13 cellular contexts compared by ENCODE assay signal in the genomic region with DNA sequence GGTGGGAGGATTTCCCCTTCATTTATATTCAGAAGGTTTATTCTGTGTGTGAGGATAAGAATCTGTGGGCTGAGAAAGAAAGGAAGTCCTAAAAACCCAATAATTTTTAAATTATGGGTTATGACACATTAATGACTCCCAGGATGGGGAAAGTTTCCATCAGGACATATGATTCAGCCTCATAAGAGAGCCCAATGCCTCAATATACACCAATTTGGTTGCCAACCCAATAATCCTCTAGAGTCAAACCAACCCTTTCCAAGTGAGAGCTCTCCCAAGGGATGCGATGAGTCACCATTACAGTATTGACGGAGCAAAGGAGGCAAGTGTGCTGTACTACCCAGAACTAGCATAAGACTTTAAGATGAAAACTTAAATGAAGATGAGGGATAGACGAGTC.
DNase-seq lines count a peak whose midpoint lies in the region; ATAC-seq, FAIRE-seq and TF ChIP-seq lines count a peak whose summit lies in the region.
"Had no signal": no experiment of that assay in that cellular context is flagged by ENCODE, and none has a peak within 500 bp of the region (broad histone marks: within the 10 kb centered on the region; RNA-seq: fewer than 3 reads in every experiment).

No MANE protein-coding gene starts in this region.

- peaks cover 41% of the 10 kb centered on the region for H3K4me1 Mint-ChIP-seq in astrocyte (ENCODE audit: low read depth, unreplicated experiment)
- H3K4me1 Mint-ChIP-seq in type B pancreatic cell (ENCODE audit: unreplicated experiment), result peaks cover 34% of the 10 kb centered on the region

- H4K20me1 ChIP-seq in astrocyte (ENCODE audit: insufficient read depth, low read length) (no peaks in the 10 kb centered on the region), keratinocyte (ENCODE audit: control insufficient read depth, extremely low read depth, insufficient read depth, low read length) (no peaks in the 10 kb centered on the region), OCI-LY7 (ENCODE audit: insufficient read depth, low read length) (no peaks in the 10 kb centered on the region)

- H3K36me3 Mint-ChIP-seq in astrocyte (ENCODE audit: low read depth, unreplicated experiment) (peaks cover 2% of the 10 kb centered on the region), type B pancreatic cell (no peaks in the 10 kb centered on the region)

- H3K79me2 ChIP-seq in astrocyte (ENCODE audit: insufficient read depth, low read length) (no peaks in the 10 kb centered on the region), keratinocyte (ENCODE audit: control insufficient read depth, insufficient read depth, low read length) (no peaks in the 10 kb centered on the region), OCI-LY7 (ENCODE audit: insufficient read depth, low read depth, low read length) (no peaks in the 10 kb centered on the region)

- CTCF ChIA-PET in OCI-LY7 (lab: Charles Lee; ENCODE audit: unreplicated experiment), result no interaction called here

- no TSS peak for BruUV-seq in OCI-LY7 (replicated peaks; lab: Mats Ljungman, UMichigan)

- intact Hi-C loops in OCI-LY7 (cut with micrococcal nuclease; ENCODE audit: unreplicated experiment), result loop anchor here (5.0 kb wide), 3 partner anchors 83 to 603 kb away; partner anchors contain the start of gene FOXO1

- no peak overlapping the region for H2AFZ ChIP-seq in astrocyte (ENCODE audit: low read depth, low read length)
- no peak overlapping the region for H2AFZ ChIP-seq in keratinocyte (ENCODE audit: control insufficient read depth, low read length)
- H2AFZ ChIP-seq in OCI-LY7 (ENCODE audit: low read length), result no peak overlapping the region

- H3K27ac Mint-ChIP-seq in astrocyte (ENCODE audit: unreplicated experiment) (peak overlapping the region; percentile 75), type B pancreatic cell (no peak overlapping the region)
- H3K27ac Mint-ChIP-seq: CD4-positive, alpha-beta T cell had no signal

- ATAC-seq in GM19452 (IDR thresholded peaks at IDR 0.05; ENCODE audit: unreplicated experiment), result no peak
- ATAC-seq: activated CD4-positive, CD25-positive, alpha-beta regulatory T cell treated with anti-CD3 and anti-CD28 coated beads, Interleukin-2, amount 50 U/mL, for 24 hours had no signal

- H3K4me1 ChIP-seq in astrocyte (ENCODE audit: insufficient read depth, low read length) (peaks cover 23% of the 10 kb centered on the region), keratinocyte (ENCODE audit: control insufficient read depth, extremely low read depth, insufficient read depth, low read length) (peaks cover 41% of the 10 kb centered on the region), OCI-LY7 (ENCODE audit: insufficient read depth, low read length, poor library complexity, severe bottlenecking) (peaks cover 18% of the 10 kb centered on the region)

- H3K9me3 Mint-ChIP-seq in astrocyte (ENCODE audit: unreplicated experiment) (no peaks in the 10 kb centered on the region), type B pancreatic cell (no peaks in the 10 kb centered on the region)
- H3K9me3 Mint-ChIP-seq: CD4-positive, alpha-beta T cell had no signal

- H3K9me3 ChIP-seq in astrocyte (ENCODE audit: insufficient read depth, low read depth, low read length), result no peaks in the 10 kb centered on the region
- H3K9me3 ChIP-seq in keratinocyte (ENCODE audit: control insufficient read depth, low read depth, low read length), result no peaks in the 10 kb centered on the region
- H3K9me3 ChIP-seq in OCI-LY7 (ENCODE audit: low read length), result no peaks in the 10 kb centered on the region

- H3K4me2 ChIP-seq in astrocyte (ENCODE audit: low read length) (peak overlapping the region; percentile 25), keratinocyte (ENCODE audit: control insufficient read depth, extremely low read depth, insufficient read depth, low read depth, low read length) (peak overlapping the region; percentile 0), OCI-LY7 (ENCODE audit: low read length) (no peak overlapping the region)

- H3K27me3 Mint-ChIP-seq in astrocyte (ENCODE audit: low read depth, unreplicated experiment), result no peaks in the 10 kb centered on the region
- no peaks in the 10 kb centered on the region for H3K27me3 Mint-ChIP-seq in type B pancreatic cell
- H3K27me3 Mint-ChIP-seq: CD4-positive, alpha-beta T cell had no signal

- no peak overlapping the region for H3K27ac ChIP-seq in astrocyte (ENCODE audit: low read depth, low read length)
- H3K27ac ChIP-seq in keratinocyte (ENCODE audit: control insufficient read depth, insufficient read depth, low read length), result peak overlapping the region; percentile 50
- no peak overlapping the region for H3K27ac ChIP-seq in OCI-LY7 (ENCODE audit: low read depth, low read length, poor library complexity, severe bottlenecking)

- H3K27me3 ChIP-seq in astrocyte (ENCODE audit: insufficient read depth, low read length) (no peaks in the 10 kb centered on the region), keratinocyte (ENCODE audit: control insufficient read depth, extremely low read depth, insufficient read depth, low read length) (no peaks in the 10 kb centered on the region)

- H3K4me3 ChIP-seq in astrocyte (ENCODE audit: insufficient read depth, low read depth, low read length), result no peak overlapping the region
- no peak overlapping the region for H3K4me3 ChIP-seq in keratinocyte (ENCODE audit: control insufficient read depth in 2 of 3, extremely low read depth in 1 of 3, insufficient read depth in 2 of 3, low read depth in 1 of 3, low read length in 3 of 3)
- H3K4me3 ChIP-seq in OCI-LY7 (ENCODE audit: low read depth, low read length, poor library complexity, severe bottlenecking), result no peak overlapping the region
- H3K4me3 ChIP-seq: skin epidermis had no signal

- DNase-seq in AG08395 (ENCODE audit: low spot score) (peak; percentile 82), HS-27A (ENCODE audit: low read depth) (peak; percentile 63), astrocyte (ENCODE audit: low read depth) (peak; percentile 79), keratinocyte (ENCODE audit: low read depth, low spot score) (peak; percentile 44), OCI-LY7 (ENCODE audit: low spot score) (no peak), NCI-H1694 (lab: John Stamatoyannopoulos, UW) (no peak), type B pancreatic cell (ENCODE audit: extremely low spot score, unreplicated experiment) (no peak)
- DNase-seq: CD4-positive, alpha-beta T cell; NCI-H2029 treated with DMSO at 0.1 percent for 48 hours; RPMI8226 had no signal

- no peak for FAIRE-seq in astrocyte (lab: Jason Lieb, UNC)
- peak; percentile 74 for FAIRE-seq in keratinocyte (lab: Jason Lieb, UNC)

- H3K9ac ChIP-seq in astrocyte (ENCODE audit: low read length) (no peak overlapping the region), keratinocyte (ENCODE audit: control insufficient read depth, extremely low read depth, insufficient read depth, low read length) (no peak overlapping the region)

- H3K36me3 ChIP-seq in astrocyte (ENCODE audit: insufficient read depth, low read length) (no peaks in the 10 kb centered on the region), keratinocyte (ENCODE audit: control insufficient read depth in 2 of 2, extremely low read depth in 1 of 2, insufficient read depth in 2 of 2, low read length in 2 of 2) (no peaks in the 10 kb centered on the region), OCI-LY7 (ENCODE audit: insufficient read depth, low read length) (no peaks in the 10 kb centered on the region)

- H3K9me2 ChIP-seq in OCI-LY7 (ENCODE audit: insufficient read depth, low read length), result no peaks in the 10 kb centered on the region

- dilution Hi-C loops in keratinocyte (cut with MboI; ENCODE audit: extremely low pct_ligation_motif_present, low sequenced_read_pairs), result no loop called here

- H3K4me3 Mint-ChIP-seq in astrocyte (ENCODE audit: unreplicated experiment), result no peak overlapping the region
- no peak overlapping the region for H3K4me3 Mint-ChIP-seq in type B pancreatic cell
- H3K4me3 Mint-ChIP-seq: CD4-positive, alpha-beta T cell had no signal

- POLR2A ChIA-PET in OCI-LY7 (lab: Charles Lee), result no interaction called here

- H3K9me1 ChIP-seq in keratinocyte (ENCODE audit: control insufficient read depth, extremely low read depth, insufficient read depth, low read length), result no peaks in the 10 kb centered on the region

- TF ChIP-seq CTCF in astrocyte (IDR thresholded peaks at IDR 0.05; ENCODE audit: insufficient read depth, low read depth, low read length) (no peak), keratinocyte (optimal IDR thresholded peaks at IDR 0.05 in 1 of 3, IDR thresholded peaks at IDR 0.05 in 1 of 3, conservative IDR thresholded peaks at IDR 0.05 in 1 of 3; ENCODE audit: extremely low read depth in 1 of 3, insufficient read depth in 2 of 3, low read length in 3 of 3) (no peak), OCI-LY7 (conservative IDR thresholded peaks at IDR 0.05; ENCODE audit: low read length) (no peak), type B pancreatic cell (conservative IDR thresholded peaks at IDR 0.05) (no peak)

Comparison
In these comparisons a context has a peak if more than half of its experiments do, and no peak if none do; other contexts are left out.
1. DNase-seq: peak in AG08395 (single experiment), HS-27A (single experiment), astrocyte (single experiment) and keratinocyte (single experiment); none in OCI-LY7 (single experiment), NCI-H1694 (single experiment) and type B pancreatic cell (single experiment).